Comparison of ENCODE assay signal across 26 cellular contexts in genomic region chr7:78417180-78417853, GRCh38.
"Had no signal": no experiment of that assay in that cellular context is flagged by ENCODE, and none has a peak within 500 bp of the region (broad histone marks: within the 10 kb centered on the region; RNA-seq: fewer than 3 reads in every experiment).

No MANE protein-coding gene starts in this region.

- DNase-seq: colonic mucosa; cortex of kidney; effector CD8-positive, alpha-beta T cell; effector memory CD8-positive, alpha-beta T cell; endodermal cell; erythroblast; esophagus squamous epithelium; foreskin fibroblast; foreskin melanocyte; gastrocnemius medialis; glutamatergic neuron; heart left ventricle; hypothalamus; left cardiac atrium; left lung; left ventricle myocardium superior; lower lobe of right lung; mesenchymal stem cell; mucosa of descending colon; naive B cell had no signal

- H3K4me3 ChIP-seq: colonic mucosa, esophagus squamous epithelium, gastrocnemius medialis, heart left ventricle, hepatocyte, left lung, lower lobe of right lung, mucosa of descending colon had no signal

- H2AFZ ChIP-seq: hepatocyte had no signal

- H3K9me3 ChIP-seq: colonic mucosa, esophagus squamous epithelium, gastrocnemius medialis, left lung, lower lobe of right lung, mucosa of descending colon had no signal

- H3K4me2 ChIP-seq: hepatocyte had no signal

- ATAC-seq: effector memory CD8-positive, alpha-beta T cell; esophagus mucosa; gastrocnemius medialis; heart left ventricle; left cardiac atrium; left lung; left ventricle myocardium superior; lower lobe of right lung; mucosa of descending colon had no signal

- H3K4me1 ChIP-seq: colonic mucosa, esophagus squamous epithelium, gastrocnemius medialis, heart left ventricle, left lung, lower lobe of right lung had no signal

- FAIRE-seq: endometrium, islet of Langerhans, keratinocyte had no signal

- H3K27me3 ChIP-seq: colonic mucosa, esophagus squamous epithelium, gastrocnemius medialis, heart left ventricle, hepatocyte, left lung had no signal

- H3K27ac ChIP-seq: colonic mucosa, epithelial cell of prostate, esophagus squamous epithelium, gastrocnemius medialis, heart left ventricle, hepatocyte, left lung, lower lobe of right lung had no signal

- H3K36me3 ChIP-seq: colonic mucosa, esophagus squamous epithelium, gastrocnemius medialis, heart left ventricle, left lung, lower lobe of right lung had no signal
